Comparison of ENCODE assay signal across 8 cellular contexts in the genomic region with DNA sequence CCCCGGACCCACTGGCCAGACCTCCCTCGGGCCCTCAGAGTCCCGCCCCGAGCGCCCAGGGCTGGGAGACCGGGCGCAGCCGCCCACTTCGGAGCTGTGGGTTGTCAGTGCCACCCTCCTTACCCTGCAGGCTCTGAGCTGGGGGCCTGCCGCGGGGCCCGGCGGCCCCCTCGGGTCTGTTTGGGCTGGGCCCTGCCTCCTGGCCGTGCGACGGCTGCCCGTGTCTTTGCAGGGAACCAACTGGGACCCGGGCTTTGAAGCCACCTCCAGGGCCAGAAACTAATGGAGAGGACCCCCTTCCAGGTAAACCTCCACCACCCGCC. TPM values are rescaled to one million over a fixed set of nuclear protein-coding genes. Genes with fewer than 3 reads are reported as not detected.
A peak's percentile ranks its signal among the peaks of the same experiment; 100 is the strongest.
DNase-seq lines count a peak whose midpoint lies in the region; ATAC-seq, FAIRE-seq and TF ChIP-seq lines count a peak whose summit lies in the region.

No MANE protein-coding gene starts in this region.

- no peak overlapping the region for H2AFZ ChIP-seq in neural cell (ENCODE audit: low read depth, low read length)

- no peaks in the 10 kb centered on the region for H3K79me2 ChIP-seq in neural cell (replicated peaks; ENCODE audit: insufficient read depth, low read length)

- TF ChIP-seq RAD21 in neural cell (conservative IDR thresholded peaks at IDR 0.05), result no peak

- H3K4me1 ChIP-seq in foreskin keratinocyte, result no peaks in the 10 kb centered on the region

- no peak overlapping the region for H3K27ac ChIP-seq in neural cell (ENCODE audit: low read length)
- no peak overlapping the region for H3K27ac ChIP-seq in foreskin keratinocyte

- H3K9me3 ChIP-seq in neural cell (ENCODE audit: low read length), result no peaks in the 10 kb centered on the region

- no peaks in the 10 kb centered on the region for H4K20me1 ChIP-seq in neural cell (ENCODE audit: insufficient read depth)

- ATAC-seq in HG03457 (IDR thresholded peaks at IDR 0.05; ENCODE audit: unreplicated experiment) (peak; percentile 13), foreskin keratinocyte (no peak)

- POLR2A ChIA-PET in BJ (lab: Charles Lee), result interaction anchor here (0.6 kb wide), 1 partner anchor 28 kb away, joined by 5 read pairs; no protein-coding TSS in a partner anchor

- peak overlapping the region; percentile 58 for H3K4me3 ChIP-seq in BJ (ENCODE audit: low read depth, low read length)
- peak overlapping the region; percentile 48 for H3K4me3 ChIP-seq in bronchial epithelial cell (ENCODE audit: low read depth, low read length)
- peak overlapping the region; percentile 66 for H3K4me3 ChIP-seq in neural cell (ENCODE audit: low read length)

- H3K27me3 ChIP-seq in BJ (ENCODE audit: control insufficient read depth, insufficient read depth, low read length) (no peaks in the 10 kb centered on the region), bronchial epithelial cell (ENCODE audit: control insufficient read depth, insufficient read depth, low read length) (no peaks in the 10 kb centered on the region), neural cell (ENCODE audit: insufficient read depth, low read depth, low read length) (no peaks in the 10 kb centered on the region), foreskin keratinocyte (no peaks in the 10 kb centered on the region)

- no peak for TF ChIP-seq EP300 in neural cell (conservative IDR thresholded peaks at IDR 0.05; ENCODE audit: poor library complexity, severe bottlenecking)

- H3K9ac ChIP-seq in neural cell (ENCODE audit: low read length), result peak overlapping the region; percentile 55

- no peak for FAIRE-seq in bronchial epithelial cell (lab: Jason Lieb, UNC)

- TF ChIP-seq CTCF in BJ (IDR thresholded peaks at IDR 0.05; ENCODE audit: insufficient read depth, low read depth, low read length) (no peak), bronchial epithelial cell (IDR thresholded peaks at IDR 0.05; ENCODE audit: insufficient read depth, low read length, severe bottlenecking) (no peak), neural cell (IDR thresholded peaks at IDR 0.05; ENCODE audit: poor library complexity, severe bottlenecking) (no peak), foreskin keratinocyte (conservative IDR thresholded peaks at IDR 0.05) (no peak)

- no peaks in the 10 kb centered on the region for H3F3A ChIP-seq in neural cell (ENCODE audit: insufficient read depth, low read length, poor library complexity, severe bottlenecking)

- CTCF ChIA-PET in BJ (lab: Yijun Ruan, JAX), result interaction anchor here (2.6 kb wide), 1 partner anchor 41 kb away, joined by 6 read pairs; no protein-coding TSS in a partner anchor

- peaks cover 8% of the 10 kb centered on the region for H3K36me3 ChIP-seq in BJ (ENCODE audit: control insufficient read depth, insufficient read depth, low read length)
- H3K36me3 ChIP-seq in bronchial epithelial cell (ENCODE audit: control insufficient read depth, insufficient read depth, low read length), result peaks cover 5% of the 10 kb centered on the region
- no peaks in the 10 kb centered on the region for H3K36me3 ChIP-seq in neural cell (ENCODE audit: insufficient read depth, low read length)

- H3K9me2 ChIP-seq in neural cell (ENCODE audit: insufficient read depth, low read length), result no peaks in the 10 kb centered on the region

- peak overlapping the region; percentile 70 for H3K4me2 ChIP-seq in neural cell (ENCODE audit: low read length)

- DNase-seq in BJ (ENCODE audit: low read depth) (no peak), bronchial epithelial cell (ENCODE audit: low read depth) (no peak), amygdala (lab: John Stamatoyannopoulos, UW) (no peak), foreskin keratinocyte (no peak)
- DNase-seq in activated effector memory CD4-positive, alpha-beta T cell treated with Interleukin-2 at 50 U/mL for 16 hours, result no peak
- DNase-seq in activated CD4-positive, alpha-beta T cell treated with anti-CD3 and anti-CD28 coated beads, Interleukin-2, amount 50 U/mL, for 1 hour, result no peak

TF ChIP-seq in neural cell, 6 proteins besides CTCF, POLR2A, EP300 and RAD21:
- TF ChIP-seq EZH2 (IDR thresholded peaks at IDR 0.05; ENCODE audit: borderline replicate concordance, insufficient read depth, low read length, poor library complexity, severe bottlenecking) (no peak), TAF1 (IDR thresholded peaks at IDR 0.05; ENCODE audit: low read depth) (no peak), SMC3 (conservative IDR thresholded peaks at IDR 0.05; ENCODE audit: poor library complexity) (no peak), REST (IDR thresholded peaks at IDR 0.05; ENCODE audit: borderline replicate concordance) (no peak), MXI1 (conservative IDR thresholded peaks at IDR 0.05; ENCODE audit: poor library complexity, severe bottlenecking) (no peak), POLR2AphosphoS5 (IDR thresholded peaks at IDR 0.05) (no peak)

RNA-seq across cellular contexts. Expression of gene TEDC2, which starts 0.4 kb away (rescaled TPM):
- polyA plus RNA-seq in BJ (2011; rRNA removed) (2.2 and 3.7 TPM in 2 replicates), neural cell (27.6 and 31.5 TPM in 2 replicates), foreskin keratinocyte (21.6 and 22.6 TPM in 2 replicates)
- polyA minus RNA-seq in BJ (2011; rRNA and poly(A)+ RNA removed), result 2.2 and 2.7 TPM in 2 replicates
- total RNA-seq in bronchial epithelial cell (0.53 and 0.64 TPM in 2 replicates), foreskin keratinocyte (17.7 and 19.8 TPM in 2 replicates)
- 6.4 and 9.3 TPM in 2 replicates for polyA minus RNA-seq in neural cell

RNA-seq across cellular contexts. Expression of gene NTN3, which starts 10.7 kb away (rescaled TPM):
- polyA plus RNA-seq in BJ (2011; rRNA removed), result 0.09 and 0.12 TPM in 2 replicates
- 0.24 TPM in 1 of 2 replicates, not detected in the other for polyA minus RNA-seq in BJ (2011; rRNA and poly(A)+ RNA removed)
- under 0.01 TPM in 1 of 2 replicates, not detected in the other for total RNA-seq in bronchial epithelial cell
- 1.2 and 2.4 TPM in 2 replicates for polyA plus RNA-seq in neural cell
- 4.3 and 5.1 TPM in 2 replicates for polyA minus RNA-seq in neural cell
- 0.04 and 0.07 TPM in 2 replicates for total RNA-seq in foreskin keratinocyte
- polyA plus RNA-seq in foreskin keratinocyte, result not detected in 2 replicates

RNA-seq across cellular contexts. Expression of gene TBC1D24, which starts 14.6 kb away (rescaled TPM):
- polyA plus RNA-seq in BJ (2011; rRNA removed), result 6.0 and 9.2 TPM in 2 replicates
- polyA minus RNA-seq in BJ (2011; rRNA and poly(A)+ RNA removed), result 12.1 and 12.5 TPM in 2 replicates
- total RNA-seq in bronchial epithelial cell, result 4.7 and 5.4 TPM in 2 replicates
- 27.1 and 30.1 TPM in 2 replicates for polyA plus RNA-seq in neural cell
- 43.1 and 46.7 TPM in 2 replicates for polyA minus RNA-seq in neural cell
- 7.7 and 7.8 TPM in 2 replicates for total RNA-seq in foreskin keratinocyte
- 2.5 and 2.9 TPM in 2 replicates for polyA plus RNA-seq in foreskin keratinocyte

RNA-seq across cellular contexts. Expression of gene CCNF, which starts 31.1 kb away (rescaled TPM):
- 4.5 and 7.1 TPM in 2 replicates for polyA plus RNA-seq in BJ (2011; rRNA removed)
- polyA minus RNA-seq in BJ (2011; rRNA and poly(A)+ RNA removed), result 19.1 and 21.0 TPM in 2 replicates
- 3.9 and 5.4 TPM in 2 replicates for total RNA-seq in bronchial epithelial cell
- polyA plus RNA-seq in neural cell, result 5.2 and 5.7 TPM in 2 replicates
- polyA minus RNA-seq in neural cell, result 16.6 and 21.4 TPM in 2 replicates
- 29.1 and 35.7 TPM in 2 replicates for total RNA-seq in foreskin keratinocyte
- 11.5 and 15.6 TPM in 2 replicates for polyA plus RNA-seq in foreskin keratinocyte

RNA-seq across cellular contexts. Expression of gene ATP6V0C, which starts 53.4 kb away (rescaled TPM):
- polyA plus RNA-seq in BJ (2011; rRNA removed), result 15.4 and 32.9 TPM in 2 replicates
- 15.9 and 57.4 TPM in 2 replicates for polyA minus RNA-seq in BJ (2011; rRNA and poly(A)+ RNA removed)
- 7.9 and 13.2 TPM in 2 replicates for total RNA-seq in bronchial epithelial cell
- 89.7 and 100 TPM in 2 replicates for polyA plus RNA-seq in neural cell
- polyA minus RNA-seq in neural cell, result 42.8 and 46.3 TPM in 2 replicates
- total RNA-seq in foreskin keratinocyte, result 69.8 and 73.3 TPM in 2 replicates
- 213 and 228 TPM in 2 replicates for polyA plus RNA-seq in foreskin keratinocyte
